In genomic region chr5:84119252-84119651, GRCh38 we compare ENCODE assay signal across 23 cellular contexts.
DNase-seq lines count a peak whose midpoint lies in the region; ATAC-seq, FAIRE-seq and TF ChIP-seq lines count a peak whose summit lies in the region.
"Had no signal": no experiment of that assay in that cellular context is flagged by ENCODE, and none has a peak within 500 bp of the region (broad histone marks: within the 10 kb centered on the region; RNA-seq: fewer than 3 reads in every experiment).

No MANE protein-coding gene starts in this region.

- H3K4me1 ChIP-seq in astrocyte (ENCODE audit: insufficient read depth, low read length): peaks cover under 1% of the 10 kb centered on the region
- H3K4me1 ChIP-seq: BLaER1, Caco-2 had no signal

- no peak overlapping the region for H2AFZ ChIP-seq in astrocyte (ENCODE audit: low read depth, low read length)
- H2AFZ ChIP-seq: GM23248 had no signal

- no peak for ATAC-seq in GM18498 (IDR thresholded peaks at IDR 0.05; ENCODE audit: unreplicated experiment)
- ATAC-seq: CD8-positive, alpha-beta T cell; HCT116 had no signal

- H3K27ac ChIP-seq in SK-N-MC: peak overlapping the region; percentile 44; the same call in 1 of the 2 replicates
- H3K27ac ChIP-seq in astrocyte (ENCODE audit: low read depth, low read length): no peak overlapping the region
- H3K27ac ChIP-seq: 22Rv1, BLaER1, C4-2B, GM23248 had no signal

- H3K4me1 Mint-ChIP-seq in astrocyte (ENCODE audit: low read depth, unreplicated experiment): peaks cover 1% of the 10 kb centered on the region
- H3K4me1 Mint-ChIP-seq: B cell; CD4-positive, CD25-positive, alpha-beta regulatory T cell had no signal

- H3K9me3 ChIP-seq in SK-N-MC (ENCODE audit: low read depth, low read length): no peaks in the 10 kb centered on the region
- no peaks in the 10 kb centered on the region for H3K9me3 ChIP-seq in astrocyte (ENCODE audit: insufficient read depth, low read depth, low read length)
- H3K9me3 ChIP-seq: BLaER1 had no signal

- no peak overlapping the region for H3K27ac Mint-ChIP-seq in astrocyte (ENCODE audit: unreplicated experiment)
- H3K27ac Mint-ChIP-seq: B cell; CD4-positive, CD25-positive, alpha-beta regulatory T cell; CD8-positive, alpha-beta T cell; H9 had no signal

- no peaks in the 10 kb centered on the region for H4K20me1 ChIP-seq in astrocyte (ENCODE audit: insufficient read depth, low read length)
- H4K20me1 ChIP-seq: BLaER1 had no signal

- H3K4me3 ChIP-seq in SK-N-MC (peak overlapping the region; percentile 58), astrocyte (ENCODE audit: insufficient read depth, low read depth, low read length) (no peak overlapping the region)
- H3K4me3 ChIP-seq: BLaER1, GM23248 had no signal

- H3K9me3 Mint-ChIP-seq in astrocyte (ENCODE audit: unreplicated experiment): no peaks in the 10 kb centered on the region
- H3K9me3 Mint-ChIP-seq: H9 had no signal

- H3K4me3 Mint-ChIP-seq in astrocyte (ENCODE audit: unreplicated experiment): no peak overlapping the region
- H3K4me3 Mint-ChIP-seq: B cell; CD4-positive, CD25-positive, alpha-beta regulatory T cell; CD8-positive, alpha-beta T cell; H9 had no signal

- peaks cover 5% of the 10 kb centered on the region for H3K36me3 Mint-ChIP-seq in astrocyte (ENCODE audit: low read depth, unreplicated experiment)
- H3K36me3 Mint-ChIP-seq: CD4-positive, CD25-positive, alpha-beta regulatory T cell; CD8-positive, alpha-beta T cell had no signal

- no peaks in the 10 kb centered on the region for H3K27me3 Mint-ChIP-seq in astrocyte (ENCODE audit: low read depth, unreplicated experiment)
- H3K27me3 Mint-ChIP-seq: B cell; CD4-positive, CD25-positive, alpha-beta regulatory T cell had no signal

- no peak for FAIRE-seq in astrocyte (lab: Jason Lieb, UNC)
- FAIRE-seq: A204.1, G401.6, GM12892, GM19239 had no signal

- no peak for TF ChIP-seq CTCF in astrocyte (IDR thresholded peaks at IDR 0.05; ENCODE audit: insufficient read depth, low read depth, low read length)

- H3K27me3 ChIP-seq in astrocyte (ENCODE audit: insufficient read depth, low read length): no peaks in the 10 kb centered on the region
- H3K27me3 ChIP-seq: BLaER1 had no signal

- peak; percentile 6 for DNase-seq in NCI-H446 treated with DMSO at 0.1 percent for 48 hours (lab: John Stamatoyannopoulos, UW)
- no peak for DNase-seq in NCI-H446 (lab: John Stamatoyannopoulos, UW)
- peak; percentile 78 for DNase-seq in SK-N-MC (ENCODE audit: low read depth, low spot score)
- DNase-seq in astrocyte (ENCODE audit: low read depth): peak; percentile 4
- no peak for DNase-seq in GOT3 (lab: John Stamatoyannopoulos, UW)
- DNase-seq in NCI-H2081 (lab: John Stamatoyannopoulos, UW): no peak
- DNase-seq: Caco-2; CD4-positive, CD25-positive, alpha-beta regulatory T cell; CD8-positive, alpha-beta T cell; DMS153; DND-41; GM23248; H9 had no signal

- H3K79me2 ChIP-seq in astrocyte (ENCODE audit: insufficient read depth, low read length): no peaks in the 10 kb centered on the region

- H3K36me3 ChIP-seq in SK-N-MC (ENCODE audit: insufficient read depth, low read length) (no peaks in the 10 kb centered on the region), astrocyte (ENCODE audit: insufficient read depth, low read length) (no peaks in the 10 kb centered on the region)
- H3K36me3 ChIP-seq: BLaER1 had no signal

- H3K4me2 ChIP-seq in astrocyte (ENCODE audit: low read length): no peak overlapping the region
- H3K4me2 ChIP-seq: BLaER1 had no signal

- H3K9ac ChIP-seq in SK-N-MC (ENCODE audit: insufficient read length) (no peak overlapping the region), astrocyte (ENCODE audit: low read length) (no peak overlapping the region)
- H3K9ac ChIP-seq: BLaER1, GM23248 had no signal

Comparison
In these comparisons a context has a peak if more than half of its experiments do, and no peak if none do; other contexts are left out.
1. DNase-seq: peak in NCI-H446 treated with DMSO at 0.1 percent for 48 hours (single experiment), SK-N-MC (single experiment) and astrocyte (single experiment); none in NCI-H446 (0 of 2), GOT3 (single experiment) and NCI-H2081 (0 of 2).